8 cellular contexts compared by ENCODE assay signal in genomic region chr19:2171349-2172145, GRCh38. TPM values are rescaled to one million over a fixed set of nuclear protein-coding genes. Genes with fewer than 3 reads are reported as not detected.
A peak's percentile ranks its signal among the peaks of the same experiment; 100 is the strongest.
DNase-seq lines count a peak whose midpoint lies in the region; ATAC-seq and TF ChIP-seq lines count a peak whose summit lies in the region.

No MANE protein-coding gene starts in this region.

- H3K27me3 ChIP-seq in upper lobe of left lung: no peaks in the 10 kb centered on the region

- no peaks in the 10 kb centered on the region for H3K9me3 ChIP-seq in upper lobe of left lung

- no peak for TF ChIP-seq EP300 in upper lobe of left lung (IDR thresholded peaks at IDR 0.05)

- H3K36me3 ChIP-seq in upper lobe of left lung: peaks cover 0 to 7% (median 0%) of the 10 kb centered on the region in 4 donors

- DNase-seq in T-helper 2 cell (peak; percentile 52 to 81 (median 78)), amniotic epithelial cell (ENCODE audit: low read depth) (peak; percentile 65), natural killer cell (peak; percentile 49), upper lobe of left lung (peak; percentile 36 to 85), NCI-H2196 (lab: John Stamatoyannopoulos, UW; ENCODE audit: unreplicated experiment) (no peak)

- WGBS in upper lobe of left lung, 2 donors: 44 to 45% methylated on average over 15 to 27 of the region's 27 CpGs

- no peak for TF ChIP-seq CTCF in natural killer cell (IDR thresholded peaks at IDR 0.05)
- TF ChIP-seq CTCF in upper lobe of left lung (IDR thresholded peaks at IDR 0.05): peak in 1 of 6 experiments; percentile 15

- no peak for TF ChIP-seq POLR2A in upper lobe of left lung (IDR thresholded peaks at IDR 0.05)

- H3K36me3 Mint-ChIP-seq in natural killer cell: no peaks in the 10 kb centered on the region

- H3K4me1 ChIP-seq in upper lobe of left lung: peaks cover 55 to 74% (median 66%) of the 10 kb centered on the region in 4 donors

- no peak overlapping the region for H3K4me3 Mint-ChIP-seq in natural killer cell

- peaks cover 42 to 51% of the 10 kb centered on the region in 2 donors for H3K4me1 Mint-ChIP-seq in natural killer cell

- H3K4me3 ChIP-seq in upper lobe of left lung: no peak overlapping the region

- peak overlapping the region; percentile 94 to 98 for H3K27ac Mint-ChIP-seq in natural killer cell

- H3K27me3 Mint-ChIP-seq in natural killer cell (ENCODE audit: low read depth in 2 of 2): no peaks in the 10 kb centered on the region

- intact Hi-C loops in natural killer cell (cut with micrococcal nuclease): no loop called here

- ATAC-seq in GM18498 (IDR thresholded peaks at IDR 0.05; ENCODE audit: unreplicated experiment) (peak; percentile 56), HG02798 (IDR thresholded peaks at IDR 0.05; ENCODE audit: poor library complexity, unreplicated experiment) (peak; percentile 42), natural killer cell (peak; percentile 27 to 45 (median 37)), upper lobe of left lung (ENCODE audit: low FRiP score in 2 of 2) (no peak), GM19023 (IDR thresholded peaks at IDR 0.05; ENCODE audit: unreplicated experiment) (no peak)

- peak overlapping the region; percentile 52 to 99 (median 70) for H3K27ac ChIP-seq in upper lobe of left lung

- H3K9me3 Mint-ChIP-seq in natural killer cell: no peaks in the 10 kb centered on the region

RNA-seq across cellular contexts. Expression of gene DOT1L, which starts 7.8 kb away (rescaled TPM):
- total RNA-seq in natural killer cell (10 to 100 TPM; 42.5 to 62.1 (median 54.3) TPM), upper lobe of left lung (100 to 1,000 TPM in 1 of 6 donors, 10 to 100 TPM in 5; 30.3 to 104 (median 37.2) TPM)

RNA-seq across cellular contexts. Expression of gene AP3D1, which starts 20.2 kb away (rescaled TPM):
- total RNA-seq in natural killer cell (10 to 100 TPM; 74.6 to 93.1 (median 87.5) TPM), upper lobe of left lung (100 to 1,000 TPM in 5 of 6 donors, 10 to 100 TPM in 1; 73.5 to 180 (median 115) TPM)

Comparison
In these comparisons a context has a peak if more than half of its experiments do, and no peak if none do; other contexts are left out.
1. ATAC-seq: peak in GM18498 (single experiment), HG02798 (single experiment) and natural killer cell (3 of 3); none in upper lobe of left lung (0 of 2) and GM19023 (single experiment).